Comparison of ENCODE assay signal across 1 cellular context in the genomic region with DNA sequence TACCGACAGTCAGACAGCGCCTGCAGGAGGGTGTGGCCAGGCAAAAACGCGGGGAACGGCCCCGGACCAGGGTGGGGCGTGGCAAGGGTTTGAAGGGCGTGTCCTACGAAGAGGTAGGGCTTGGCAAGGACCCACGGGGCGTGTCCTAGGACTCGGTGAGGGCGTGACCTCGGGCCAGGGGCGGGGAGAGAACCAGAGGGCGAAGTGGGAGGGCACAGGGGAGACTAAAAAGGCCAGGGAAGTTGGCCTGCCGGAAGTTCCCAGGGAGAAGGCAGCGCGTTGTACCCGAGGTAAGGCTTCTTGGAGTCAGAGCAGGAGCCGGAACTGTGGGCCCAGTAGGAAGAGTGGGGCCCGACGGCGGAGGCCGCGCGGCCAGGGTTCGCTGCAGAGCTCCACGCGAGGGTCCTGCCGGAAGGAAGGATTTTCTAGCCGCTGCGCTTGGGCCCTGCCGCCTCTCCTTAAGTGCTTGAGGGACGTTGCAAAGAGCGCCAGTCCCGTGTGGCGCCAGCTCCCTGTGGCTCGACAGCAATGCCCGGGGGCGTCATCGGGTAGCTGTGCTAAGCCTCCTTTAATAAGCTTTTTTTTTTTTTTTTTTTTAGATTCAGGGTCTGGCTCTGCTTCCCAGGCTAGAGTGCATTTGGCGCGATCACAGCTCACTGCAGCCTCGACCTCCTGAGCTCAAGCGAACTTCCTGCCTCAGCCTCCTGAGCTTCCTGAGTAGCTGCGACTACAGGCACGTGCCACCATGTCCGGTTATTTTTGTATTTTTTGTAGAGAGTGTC.
TF ChIP-seq lines count a peak whose summit lies in the region.

A gene with protein sequence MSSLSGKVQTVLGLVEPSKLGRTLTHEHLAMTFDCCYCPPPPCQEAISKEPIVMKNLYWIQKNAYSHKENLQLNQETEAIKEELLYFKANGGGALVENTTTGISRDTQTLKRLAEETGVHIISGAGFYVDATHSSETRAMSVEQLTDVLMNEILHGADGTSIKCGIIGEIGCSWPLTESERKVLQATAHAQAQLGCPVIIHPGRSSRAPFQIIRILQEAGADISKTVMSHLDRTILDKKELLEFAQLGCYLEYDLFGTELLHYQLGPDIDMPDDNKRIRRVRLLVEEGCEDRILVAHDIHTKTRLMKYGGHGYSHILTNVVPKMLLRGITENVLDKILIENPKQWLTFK (plus strand): TSS at position 253 of the 782 bp plus-strand sequence. CDS start 47,375 bp downstream, outside the sequence.

TF ChIP-seq in HEK293, 187 proteins besides CTCF, POLR2A, EP300 and RAD21 (continued from another document and continues in another):
- TF ChIP-seq KLF10 (tag by site-specific recombination; IDR thresholded peaks at IDR 0.05) = peak; percentile 77
- peak; percentile 97 for TF ChIP-seq SP3 (tag by site-specific recombination; IDR thresholded peaks at IDR 0.05)
- no peak for TF ChIP-seq ZNF114 (tag by site-specific recombination; IDR thresholded peaks at IDR 0.05)
- TF ChIP-seq ZNF521 (tag by site-specific recombination; IDR thresholded peaks at IDR 0.05) = no peak
- TF ChIP-seq, protein P1, sequence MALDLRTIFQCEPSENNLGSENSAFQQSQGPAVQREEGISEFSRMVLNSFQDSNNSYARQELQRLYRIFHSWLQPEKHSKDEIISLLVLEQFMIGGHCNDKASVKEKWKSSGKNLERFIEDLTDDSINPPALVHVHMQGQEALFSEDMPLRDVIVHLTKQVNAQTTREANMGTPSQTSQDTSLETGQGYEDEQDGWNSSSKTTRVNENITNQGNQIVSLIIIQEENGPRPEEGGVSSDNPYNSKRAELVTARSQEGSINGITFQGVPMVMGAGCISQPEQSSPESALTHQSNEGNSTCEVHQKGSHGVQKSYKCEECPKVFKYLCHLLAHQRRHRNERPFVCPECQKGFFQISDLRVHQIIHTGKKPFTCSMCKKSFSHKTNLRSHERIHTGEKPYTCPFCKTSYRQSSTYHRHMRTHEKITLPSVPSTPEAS (tag by site-specific recombination; IDR thresholded peaks at IDR 0.05) = no peak
- peak; percentile 82 for TF ChIP-seq IKZF3 (tag by site-specific recombination; IDR thresholded peaks at IDR 0.05)
- TF ChIP-seq, protein P2, sequence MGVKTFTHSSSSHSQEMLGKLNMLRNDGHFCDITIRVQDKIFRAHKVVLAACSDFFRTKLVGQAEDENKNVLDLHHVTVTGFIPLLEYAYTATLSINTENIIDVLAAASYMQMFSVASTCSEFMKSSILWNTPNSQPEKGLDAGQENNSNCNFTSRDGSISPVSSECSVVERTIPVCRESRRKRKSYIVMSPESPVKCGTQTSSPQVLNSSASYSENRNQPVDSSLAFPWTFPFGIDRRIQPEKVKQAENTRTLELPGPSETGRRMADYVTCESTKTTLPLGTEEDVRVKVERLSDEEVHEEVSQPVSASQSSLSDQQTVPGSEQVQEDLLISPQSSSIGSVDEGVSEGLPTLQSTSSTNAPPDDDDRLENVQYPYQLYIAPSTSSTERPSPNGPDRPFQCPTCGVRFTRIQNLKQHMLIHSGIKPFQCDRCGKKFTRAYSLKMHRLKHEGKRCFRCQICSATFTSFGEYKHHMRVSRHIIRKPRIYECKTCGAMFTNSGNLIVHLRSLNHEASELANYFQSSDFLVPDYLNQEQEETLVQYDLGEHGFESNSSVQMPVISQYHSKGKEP (tag by site-specific recombination; IDR thresholded peaks at IDR 0.05) = no peak
- TF ChIP-seq, protein P3, sequence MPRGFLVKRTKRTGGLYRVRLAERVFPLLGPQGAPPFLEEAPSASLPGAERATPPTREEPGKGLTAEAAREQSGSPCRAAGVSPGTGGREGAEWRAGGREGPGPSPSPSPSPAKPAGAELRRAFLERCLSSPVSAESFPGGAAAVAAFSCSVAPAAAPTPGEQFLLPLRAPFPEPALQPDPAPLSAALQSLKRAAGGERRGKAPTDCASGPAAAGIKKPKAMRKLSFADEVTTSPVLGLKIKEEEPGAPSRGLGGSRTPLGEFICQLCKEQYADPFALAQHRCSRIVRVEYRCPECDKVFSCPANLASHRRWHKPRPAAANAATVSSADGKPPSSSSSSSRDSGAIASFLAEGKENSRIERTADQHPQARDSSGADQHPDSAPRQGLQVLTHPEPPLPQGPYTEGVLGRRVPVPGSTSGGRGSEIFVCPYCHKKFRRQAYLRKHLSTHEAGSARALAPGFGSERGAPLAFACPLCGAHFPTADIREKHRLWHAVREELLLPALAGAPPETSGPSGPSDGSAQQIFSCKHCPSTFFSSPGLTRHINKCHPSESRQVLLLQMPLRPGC (tag by site-specific recombination; IDR thresholded peaks at IDR 0.05) = no peak; the same call in 1 of the 2 replicates
- TF ChIP-seq ZNF514 (tag by site-specific recombination; IDR thresholded peaks at IDR 0.05) = no peak
- no peak for TF ChIP-seq ZNF510 (tag by site-specific recombination; IDR thresholded peaks at IDR 0.05; ENCODE audit: insufficient replicate concordance)
- peak; percentile 91; the same call in 1 of the 2 replicates for TF ChIP-seq ZNF19 (tag by site-specific recombination; IDR thresholded peaks at IDR 0.05; ENCODE audit: low read depth)
- TF ChIP-seq, protein P4, sequence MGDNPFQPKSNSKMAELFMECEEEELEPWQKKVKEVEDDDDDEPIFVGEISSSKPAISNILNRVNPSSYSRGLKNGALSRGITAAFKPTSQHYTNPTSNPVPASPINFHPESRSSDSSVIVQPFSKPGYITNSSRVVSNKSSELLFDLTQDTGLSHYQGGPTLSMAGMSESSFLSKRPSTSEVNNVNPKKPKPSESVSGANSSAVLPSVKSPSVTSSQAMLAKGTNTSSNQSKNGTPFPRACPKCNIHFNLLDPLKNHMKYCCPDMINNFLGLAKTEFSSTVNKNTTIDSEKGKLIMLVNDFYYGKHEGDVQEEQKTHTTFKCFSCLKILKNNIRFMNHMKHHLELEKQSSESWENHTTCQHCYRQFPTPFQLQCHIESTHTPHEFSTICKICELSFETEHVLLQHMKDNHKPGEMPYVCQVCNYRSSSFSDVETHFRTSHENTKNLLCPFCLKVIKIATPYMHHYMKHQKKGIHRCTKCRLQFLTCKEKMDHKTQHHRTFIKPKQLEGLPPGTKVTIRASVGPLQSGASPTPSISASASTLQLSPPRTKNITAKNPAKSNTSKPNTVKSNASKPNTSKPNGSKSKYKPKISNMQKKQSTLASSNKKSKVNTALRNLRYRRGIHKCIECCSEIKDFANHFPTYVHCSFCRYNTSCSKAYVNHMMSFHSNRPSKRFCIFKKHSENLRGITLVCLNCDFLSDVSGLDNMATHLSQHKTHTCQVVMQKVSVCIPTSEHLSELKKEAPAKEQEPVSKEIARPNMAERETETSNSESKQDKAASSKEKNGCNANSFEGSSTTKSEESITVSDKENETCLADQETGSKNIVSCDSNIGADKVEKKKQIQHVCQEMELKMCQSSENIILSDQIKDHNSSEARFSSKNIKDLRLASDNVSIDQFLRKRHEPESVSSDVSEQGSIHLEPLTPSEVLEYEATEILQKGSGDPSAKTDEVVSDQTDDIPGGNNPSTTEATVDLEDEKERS (tag by site-specific recombination; IDR thresholded peaks at IDR 0.05) = no peak
- TF ChIP-seq ZNF2 (tag by site-specific recombination; IDR thresholded peaks at IDR 0.05) = peak; percentile 77; the same call in 1 of the 2 replicates
- TF ChIP-seq SETDB1 (IDR thresholded peaks at IDR 0.05; ENCODE audit: insufficient read length, low read length) = no peak
- no peak for TF ChIP-seq ZNF624 (tag by site-specific recombination; IDR thresholded peaks at IDR 0.05)
- no peak for TF ChIP-seq ZNF596 (tag by site-specific recombination; IDR thresholded peaks at IDR 0.05)
- TF ChIP-seq ZNF626 (tag by site-specific recombination; IDR thresholded peaks at IDR 0.05) = no peak
- TF ChIP-seq, protein P5, sequence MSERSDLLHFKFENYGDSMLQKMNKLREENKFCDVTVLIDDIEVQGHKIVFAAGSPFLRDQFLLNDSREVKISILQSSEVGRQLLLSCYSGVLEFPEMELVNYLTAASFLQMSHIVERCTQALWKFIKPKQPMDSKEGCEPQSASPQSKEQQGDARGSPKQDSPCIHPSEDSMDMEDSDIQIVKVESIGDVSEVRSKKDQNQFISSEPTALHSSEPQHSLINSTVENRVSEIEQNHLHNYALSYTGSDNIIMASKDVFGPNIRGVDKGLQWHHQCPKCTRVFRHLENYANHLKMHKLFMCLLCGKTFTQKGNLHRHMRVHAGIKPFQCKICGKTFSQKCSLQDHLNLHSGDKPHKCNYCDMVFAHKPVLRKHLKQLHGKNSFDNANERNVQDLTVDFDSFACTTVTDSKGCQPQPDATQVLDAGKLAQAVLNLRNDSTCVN (tag by site-specific recombination; optimal IDR thresholded peaks at IDR 0.05) = peak; percentile 31
- peak; percentile 80 for TF ChIP-seq SP7 (tag by site-specific recombination; IDR thresholded peaks at IDR 0.05)
- TF ChIP-seq, protein P6, sequence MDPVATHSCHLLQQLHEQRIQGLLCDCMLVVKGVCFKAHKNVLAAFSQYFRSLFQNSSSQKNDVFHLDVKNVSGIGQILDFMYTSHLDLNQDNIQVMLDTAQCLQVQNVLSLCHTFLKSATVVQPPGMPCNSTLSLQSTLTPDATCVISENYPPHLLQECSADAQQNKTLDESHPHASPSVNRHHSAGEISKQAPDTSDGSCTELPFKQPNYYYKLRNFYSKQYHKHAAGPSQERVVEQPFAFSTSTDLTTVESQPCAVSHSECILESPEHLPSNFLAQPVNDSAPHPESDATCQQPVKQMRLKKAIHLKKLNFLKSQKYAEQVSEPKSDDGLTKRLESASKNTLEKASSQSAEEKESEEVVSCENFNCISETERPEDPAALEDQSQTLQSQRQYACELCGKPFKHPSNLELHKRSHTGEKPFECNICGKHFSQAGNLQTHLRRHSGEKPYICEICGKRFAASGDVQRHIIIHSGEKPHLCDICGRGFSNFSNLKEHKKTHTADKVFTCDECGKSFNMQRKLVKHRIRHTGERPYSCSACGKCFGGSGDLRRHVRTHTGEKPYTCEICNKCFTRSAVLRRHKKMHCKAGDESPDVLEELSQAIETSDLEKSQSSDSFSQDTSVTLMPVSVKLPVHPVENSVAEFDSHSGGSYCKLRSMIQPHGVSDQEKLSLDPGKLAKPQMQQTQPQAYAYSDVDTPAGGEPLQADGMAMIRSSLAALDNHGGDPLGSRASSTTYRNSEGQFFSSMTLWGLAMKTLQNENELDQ (tag by site-specific recombination; IDR thresholded peaks at IDR 0.05; ENCODE audit: low read depth) = no peak
- TF ChIP-seq OSR2 (tag by site-specific recombination; IDR thresholded peaks at IDR 0.05) = peak; percentile 85
- TF ChIP-seq ZNF335 (tag by site-specific recombination; conservative IDR thresholded peaks at IDR 0.05) = peak; percentile 90
- no peak for TF ChIP-seq OVOL3 (tag by site-specific recombination; IDR thresholded peaks at IDR 0.05)
- TF ChIP-seq ZFP69B (tag by site-specific recombination; IDR thresholded peaks at IDR 0.05) = peak; percentile 99
- no peak for TF ChIP-seq ZNF214 (tag by site-specific recombination; IDR thresholded peaks at IDR 0.05; ENCODE audit: borderline replicate concordance)
- TF ChIP-seq ZNF843 (tag by site-specific recombination; IDR thresholded peaks at IDR 0.05) = peak; percentile 71; the same call in 1 of the 2 replicates
- no peak for TF ChIP-seq ZNF138 (tag by site-specific recombination; IDR thresholded peaks at IDR 0.05; ENCODE audit: borderline replicate concordance)
- TF ChIP-seq, protein P7, sequence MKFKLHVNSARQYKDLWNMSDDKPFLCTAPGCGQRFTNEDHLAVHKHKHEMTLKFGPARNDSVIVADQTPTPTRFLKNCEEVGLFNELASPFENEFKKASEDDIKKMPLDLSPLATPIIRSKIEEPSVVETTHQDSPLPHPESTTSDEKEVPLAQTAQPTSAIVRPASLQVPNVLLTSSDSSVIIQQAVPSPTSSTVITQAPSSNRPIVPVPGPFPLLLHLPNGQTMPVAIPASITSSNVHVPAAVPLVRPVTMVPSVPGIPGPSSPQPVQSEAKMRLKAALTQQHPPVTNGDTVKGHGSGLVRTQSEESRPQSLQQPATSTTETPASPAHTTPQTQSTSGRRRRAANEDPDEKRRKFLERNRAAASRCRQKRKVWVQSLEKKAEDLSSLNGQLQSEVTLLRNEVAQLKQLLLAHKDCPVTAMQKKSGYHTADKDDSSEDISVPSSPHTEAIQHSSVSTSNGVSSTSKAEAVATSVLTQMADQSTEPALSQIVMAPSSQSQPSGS (tag by site-specific recombination; IDR thresholded peaks at IDR 0.05; ENCODE audit: low read depth) = no peak
- TF ChIP-seq GFI1B (tag by site-specific recombination; IDR thresholded peaks at IDR 0.05) = no peak
- peak; percentile 45; the same call in 1 of the 2 replicates for TF ChIP-seq ZNF121 (tag by site-specific recombination; IDR thresholded peaks at IDR 0.05)
- no peak for TF ChIP-seq SCRT1 (tag by site-specific recombination; IDR thresholded peaks at IDR 0.05; ENCODE audit: borderline replicate concordance)
- TF ChIP-seq ZNF202 (tag by site-specific recombination; IDR thresholded peaks at IDR 0.05; ENCODE audit: borderline replicate concordance) = no peak
- TF ChIP-seq, protein P8, sequence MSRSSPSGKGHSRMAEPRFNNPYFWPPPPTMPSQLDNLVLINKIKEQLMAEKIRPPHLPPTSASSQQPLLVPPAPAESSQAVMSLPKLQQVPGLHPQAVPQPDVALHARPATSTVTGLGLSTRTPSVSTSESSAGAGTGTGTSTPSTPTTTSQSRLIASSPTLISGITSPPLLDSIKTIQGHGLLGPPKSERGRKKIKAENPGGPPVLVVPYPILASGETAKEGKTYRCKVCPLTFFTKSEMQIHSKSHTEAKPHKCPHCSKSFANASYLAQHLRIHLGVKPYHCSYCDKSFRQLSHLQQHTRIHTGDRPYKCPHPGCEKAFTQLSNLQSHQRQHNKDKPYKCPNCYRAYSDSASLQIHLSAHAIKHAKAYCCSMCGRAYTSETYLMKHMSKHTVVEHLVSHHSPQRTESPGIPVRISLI (tag by site-specific recombination; IDR thresholded peaks at IDR 0.05) = no peak; the same call in none of the 2 replicates
- no peak for TF ChIP-seq ZNF404 (tag by site-specific recombination; IDR thresholded peaks at IDR 0.05)
- peak; percentile 33; the same call in 1 of the 2 replicates for TF ChIP-seq ZNF423 (tag by site-specific recombination; IDR thresholded peaks at IDR 0.05)
- TF ChIP-seq ZNF621 (tag by site-specific recombination; IDR thresholded peaks at IDR 0.05) = no peak
- no peak for TF ChIP-seq ZBTB1 (tag by site-specific recombination; IDR thresholded peaks at IDR 0.05)
- TF ChIP-seq ZBTB17 (tag by site-specific recombination; IDR thresholded peaks at IDR 0.05) = peak; percentile 79
- 0 out of 2 replicates have a peak, but pooled peaks have one; percentile 49 for TF ChIP-seq ZNF394 (tag by site-specific recombination; IDR thresholded peaks at IDR 0.05; ENCODE audit: borderline replicate concordance)
- no peak for TF ChIP-seq ZFP3 (tag by site-specific recombination; IDR thresholded peaks at IDR 0.05; ENCODE audit: low read depth)
- TF ChIP-seq ZNF266 (tag by site-specific recombination; IDR thresholded peaks at IDR 0.05; ENCODE audit: low read depth) = no peak
- peak; percentile 20 for TF ChIP-seq ZNF600 (tag by site-specific recombination; IDR thresholded peaks at IDR 0.05)
- TF ChIP-seq ZNF48 (tag by site-specific recombination; IDR thresholded peaks at IDR 0.05) = no peak
